ENCODE assay signal across 19 cellular contexts in genomic region chr4:144565558-144566195, GRCh38.
A peak's percentile ranks its signal among the peaks of the same experiment; 100 is the strongest.
DNase-seq lines count a peak whose midpoint lies in the region; ATAC-seq and TF ChIP-seq lines count a peak whose summit lies in the region.
"Had no signal": no experiment of that assay in that cellular context is flagged by ENCODE, and none has a peak within 500 bp of the region (broad histone marks: within the 10 kb centered on the region; RNA-seq: fewer than 3 reads in every experiment).

No MANE protein-coding gene starts in this region.

- TF ChIP-seq EP300 in suprapubic skin (IDR thresholded peaks at IDR 0.05): no peak

- peak; percentile 33 for DNase-seq in NOMO-1 treated with DMSO at 0.1 percent for 48 hours (lab: John Stamatoyannopoulos, UW; ENCODE audit: unreplicated experiment)
- DNase-seq in GDM1 (lab: John Stamatoyannopoulos, UW): no peak
- no peak for DNase-seq in suprapubic skin (ENCODE audit: low spot score in 2 of 2)
- DNase-seq: activated CD8-positive, alpha-beta memory T cell treated with anti-CD3 and anti-CD28 coated beads for 24 hours; adrenal gland; BE2C; DMS 273 treated with DMSO at 0.1 percent for 48 hours; foreskin fibroblast; H7; Kasumi-1; NCI-H1436; ovary; stimulated activated CD4-positive, alpha-beta T cell treated with anti-CD3 and anti-CD28 coated beads, Interleukin-4, amount 100 ng/mL, for 4 hours; T-cell had no signal

- H3K4me1 ChIP-seq in skeletal muscle satellite cell (ENCODE audit: control insufficient read depth, insufficient read depth, low read length) (peaks cover 16% of the 10 kb centered on the region), suprapubic skin (no peaks in the 10 kb centered on the region)
- H3K4me1 ChIP-seq: adrenal gland, BE2C had no signal

- no peak overlapping the region for H3K4me3 ChIP-seq in skeletal muscle satellite cell (ENCODE audit: low read length)
- no peak overlapping the region for H3K4me3 ChIP-seq in suprapubic skin
- H3K4me3 ChIP-seq: adrenal gland, ovary, thoracic aorta had no signal

- peak overlapping the region; percentile 42 for H3K9ac ChIP-seq in skeletal muscle satellite cell (ENCODE audit: low read depth, low read length)

- H3K9me3 ChIP-seq in skeletal muscle satellite cell (replicated peaks; ENCODE audit: low read length) (no peaks in the 10 kb centered on the region), suprapubic skin (no peaks in the 10 kb centered on the region)
- H3K9me3 ChIP-seq: adrenal gland, BE2C, ovary, thoracic aorta had no signal

- no peak overlapping the region for H3K4me2 ChIP-seq in skeletal muscle satellite cell (ENCODE audit: low read length)

- TF ChIP-seq CTCF in suprapubic skin (IDR thresholded peaks at IDR 0.05): no peak

- H3K27ac ChIP-seq in suprapubic skin: no peak overlapping the region
- H3K27ac ChIP-seq: adrenal gland, ovary, thoracic aorta had no signal

- no peaks in the 10 kb centered on the region for H3K27me3 ChIP-seq in skeletal muscle satellite cell (ENCODE audit: control insufficient read depth, insufficient read depth, low read length)
- H3K27me3 ChIP-seq in suprapubic skin: no peaks in the 10 kb centered on the region
- H3K27me3 ChIP-seq: adrenal gland, BE2C, ovary had no signal

- ATAC-seq in GM19023 (IDR thresholded peaks at IDR 0.05; ENCODE audit: unreplicated experiment): peak; percentile 67
- peak; percentile 36 for ATAC-seq in HG02798 (IDR thresholded peaks at IDR 0.05; ENCODE audit: poor library complexity, unreplicated experiment)
- ATAC-seq in HG02759 (IDR thresholded peaks at IDR 0.05; ENCODE audit: unreplicated experiment): no peak
- ATAC-seq: T-cell had no signal

- TF ChIP-seq POLR2A in suprapubic skin (IDR thresholded peaks at IDR 0.05): no peak

- H3K36me3 ChIP-seq in skeletal muscle satellite cell (ENCODE audit: insufficient read depth, low read length) (no peaks in the 10 kb centered on the region), suprapubic skin (no peaks in the 10 kb centered on the region)
- H3K36me3 ChIP-seq: adrenal gland, BE2C, ovary, thoracic aorta had no signal

- WGBS in suprapubic skin: 86% methylated on average over 4 of the region's 4 CpGs
